ENCODE assay signal across 8 cellular contexts in the genomic region with DNA sequence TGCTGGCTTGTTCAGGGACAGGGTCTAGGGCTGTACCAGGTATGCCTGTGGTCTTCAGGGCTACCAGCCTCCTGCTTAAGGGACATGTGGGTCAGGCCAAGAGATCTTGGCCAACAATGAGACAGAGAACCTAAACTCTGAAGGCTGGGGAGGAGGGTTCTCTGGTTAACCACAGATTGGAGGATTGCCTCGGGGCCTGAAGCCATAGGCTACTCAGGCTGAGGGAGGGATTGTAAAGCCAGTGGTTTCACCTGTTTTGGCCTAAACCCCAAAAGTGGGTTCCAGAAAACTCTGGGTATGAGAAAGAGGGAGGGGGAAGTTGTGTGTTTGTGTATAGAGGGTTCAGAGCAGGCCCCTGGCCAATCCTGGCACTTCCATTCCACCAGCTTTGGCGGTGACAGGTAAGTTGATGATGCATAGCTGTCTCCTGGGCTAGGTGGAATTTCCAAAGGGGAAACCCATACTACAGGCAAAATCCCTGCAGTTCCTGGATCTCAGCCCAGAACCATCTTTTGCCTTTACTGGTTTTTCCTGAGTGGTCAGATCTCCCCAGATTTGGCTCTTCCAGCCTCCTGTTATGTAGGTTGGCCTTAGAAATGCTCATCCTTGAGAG. TPM values are rescaled to one million over a fixed set of nuclear protein-coding genes. Genes with fewer than 3 reads are reported as not detected.
DNase-seq lines count a peak whose midpoint lies in the region; ATAC-seq lines count a peak whose summit lies in the region.
"Had no signal": no experiment of that assay in that cellular context is flagged by ENCODE, and none has a peak within 500 bp of the region (broad histone marks: within the 10 kb centered on the region; RNA-seq: fewer than 3 reads in every experiment).

No MANE protein-coding gene starts in this region.

- H3K36me3 Mint-ChIP-seq in activated CD4-positive, alpha-beta memory T cell treated with anti-CD3 and anti-CD28 coated beads, Interleukin-2, amount 10 ng/mL, durations not matched to agents 7 days and 5 days (ENCODE audit: low read depth) = peaks cover 96% of the 10 kb centered on the region
- H3K36me3 Mint-ChIP-seq in stimulated activated memory B cell treated with anti-CD40 and anti-IgM and Interleukin-4, amounts not matched to agents 10 μg/mL and 1 μg/mL and 100 μg/mL, for 72 hours = peaks cover 73% of the 10 kb centered on the region

- intact Hi-C loops in right cardiac atrium (cut with DNase I) = no loop called here

- H3K4me3 ChIP-seq in right cardiac atrium (ENCODE audit: low read length) = no peak overlapping the region

- no peaks in the 10 kb centered on the region for H3K27me3 ChIP-seq in right cardiac atrium (ENCODE audit: control insufficient read depth, insufficient read depth)

- POLR2A ChIA-PET in activated CD4-positive, alpha-beta memory T cell treated with anti-CD3 and anti-CD28 coated beads, Interleukin-2, amount 10 ng/mL, durations not matched to agents 7 days and 5 days (lab: Charles Lee) = interaction anchor here (1.1 to 18.4 kb wide), 6 partner anchors 11 to 52 kb away, joined by 3 to 348 read pairs (median 6); a partner anchor contains a TSS

- CTCF ChIA-PET in activated CD4-positive, alpha-beta memory T cell treated with anti-CD3 and anti-CD28 coated beads, Interleukin-2, amount 10 ng/mL, durations not matched to agents 7 days and 5 days (lab: Charles Lee) = interaction anchor here (1.2 to 4.3 kb wide), 2 partner anchors 12 kb away, joined by 4 to 23 read pairs; a partner anchor contains a TSS

- no peak for ATAC-seq in right cardiac atrium
- no peak for ATAC-seq in stimulated activated memory B cell treated with anti-CD40 and anti-IgM and Interleukin-4, amounts not matched to agents 10 μg/mL and 1 μg/mL and 100 μg/mL, for 72 hours

- H3K27ac Mint-ChIP-seq in activated CD4-positive, alpha-beta memory T cell treated with anti-CD3 and anti-CD28 coated beads, Interleukin-2, amount 10 ng/mL, durations not matched to agents 7 days and 5 days = peak overlapping the region; percentile 98
- H3K27ac Mint-ChIP-seq in stimulated activated memory B cell treated with anti-CD40 and anti-IgM and Interleukin-4, amounts not matched to agents 10 μg/mL and 1 μg/mL and 100 μg/mL, for 72 hours = peak overlapping the region; percentile 94

- H3K4me1 Mint-ChIP-seq in activated CD4-positive, alpha-beta memory T cell treated with anti-CD3 and anti-CD28 coated beads, Interleukin-2, amount 10 ng/mL, durations not matched to agents 7 days and 5 days = peaks cover 72% of the 10 kb centered on the region
- peaks cover 47% of the 10 kb centered on the region for H3K4me1 Mint-ChIP-seq in stimulated activated memory B cell treated with anti-CD40 and anti-IgM and Interleukin-4, amounts not matched to agents 10 μg/mL and 1 μg/mL and 100 μg/mL, for 72 hours

- H3K27ac ChIP-seq in right cardiac atrium (ENCODE audit: low read length) (peak overlapping the region; percentile 96), substantia nigra (ENCODE audit: low read depth, low read length, poor library complexity, severe bottlenecking) (no peak overlapping the region)

- H3K9me3 Mint-ChIP-seq in activated CD4-positive, alpha-beta memory T cell treated with anti-CD3 and anti-CD28 coated beads, Interleukin-2, amount 10 ng/mL, durations not matched to agents 7 days and 5 days = no peaks in the 10 kb centered on the region
- no peaks in the 10 kb centered on the region for H3K9me3 Mint-ChIP-seq in stimulated activated memory B cell treated with anti-CD40 and anti-IgM and Interleukin-4, amounts not matched to agents 10 μg/mL and 1 μg/mL and 100 μg/mL, for 72 hours

- peaks cover 39% of the 10 kb centered on the region for H3K4me1 ChIP-seq in right cardiac atrium (ENCODE audit: control insufficient read depth, insufficient read depth, low read length)

- H3K27me3 Mint-ChIP-seq in activated CD4-positive, alpha-beta memory T cell treated with anti-CD3 and anti-CD28 coated beads, Interleukin-2, amount 10 ng/mL, durations not matched to agents 7 days and 5 days = no peaks in the 10 kb centered on the region
- H3K27me3 Mint-ChIP-seq in stimulated activated memory B cell treated with anti-CD40 and anti-IgM and Interleukin-4, amounts not matched to agents 10 μg/mL and 1 μg/mL and 100 μg/mL, for 72 hours = no peaks in the 10 kb centered on the region

- no peaks in the 10 kb centered on the region for H3K9me3 ChIP-seq in right cardiac atrium (ENCODE audit: control insufficient read depth, low read length)

- 80% methylated on average over 2 of the region's 2 CpGs for WGBS in right cardiac atrium

- DNase-seq in LHCN-M2 (ENCODE audit: low read depth) (peak; percentile 11), right cardiac atrium (no peak), C1 segment of cervical spinal cord (lab: John Stamatoyannopoulos, UW) (no peak), substantia nigra (lab: John Stamatoyannopoulos, UW) (no peak)
- no peak for DNase-seq in activated CD4-positive, alpha-beta memory T cell treated with anti-CD3 and anti-CD28 coated beads, Interleukin-2, amount 10 ng/mL, durations not matched to agents 7 days and 5 days
- DNase-seq in activated CD8-positive, alpha-beta memory T cell treated with anti-CD3 and anti-CD28 coated beads for 24 hours = no peak
- DNase-seq: NCI-H446 had no signal

- no peak overlapping the region for H3K4me3 Mint-ChIP-seq in activated CD4-positive, alpha-beta memory T cell treated with anti-CD3 and anti-CD28 coated beads, Interleukin-2, amount 10 ng/mL, durations not matched to agents 7 days and 5 days
- H3K4me3 Mint-ChIP-seq in stimulated activated memory B cell treated with anti-CD40 and anti-IgM and Interleukin-4, amounts not matched to agents 10 μg/mL and 1 μg/mL and 100 μg/mL, for 72 hours = no peak overlapping the region

RNA-seq across cellular contexts. Expression of a gene that starts 13.5 kb away (rescaled TPM):
- total RNA-seq in LHCN-M2 (2014; rRNA removed) (10.2 and 15.3 TPM in 2 replicates), right cardiac atrium (10 to 100 TPM; 17.9 to 22.2 (median 18.9) TPM)
- polyA plus RNA-seq in LHCN-M2 (2012) = 16.8 TPM
- 10 to 100 TPM; 43.0 to 43.4 TPM for total RNA-seq in activated CD4-positive, alpha-beta memory T cell treated with anti-CD3 and anti-CD28 coated beads, Interleukin-2, amount 10 ng/mL, durations not matched to agents 7 days and 5 days
- 12.2 TPM for polyA plus RNA-seq in right cardiac atrium

RNA-seq across cellular contexts. Expression of a gene that starts 32.3 kb away (rescaled TPM):
- total RNA-seq in LHCN-M2 (2014; rRNA removed) = 153 and 159 TPM in 2 replicates
- polyA plus RNA-seq in LHCN-M2 (2012) = 140 TPM
- 100 to 1,000 TPM; 373 to 398 TPM for total RNA-seq in activated CD4-positive, alpha-beta memory T cell treated with anti-CD3 and anti-CD28 coated beads, Interleukin-2, amount 10 ng/mL, durations not matched to agents 7 days and 5 days
- total RNA-seq in right cardiac atrium = 100 to 1,000 TPM; 134 to 152 (median 141) TPM
- 89.4 TPM for polyA plus RNA-seq in right cardiac atrium

RNA-seq across cellular contexts. Expression of a gene that starts 57.3 kb away (rescaled TPM):
- 11.6 and 11.7 TPM in 2 replicates for total RNA-seq in LHCN-M2 (2014; rRNA removed)
- polyA plus RNA-seq in LHCN-M2 (2012) = 36.1 TPM
- 100 to 1,000 TPM; 236 to 247 TPM for total RNA-seq in activated CD4-positive, alpha-beta memory T cell treated with anti-CD3 and anti-CD28 coated beads, Interleukin-2, amount 10 ng/mL, durations not matched to agents 7 days and 5 days
- total RNA-seq in right cardiac atrium = 10 to 100 TPM; 27.0 to 39.3 (median 33.3) TPM
- polyA plus RNA-seq in right cardiac atrium = 23.9 TPM

Comparison
In these comparisons a context has a peak if more than half of its experiments do, and no peak if none do; other contexts are left out.
1. RNA of a gene that starts 57.3 kb away (total RNA-seq): 236 to 247 TPM in activated CD4-positive, alpha-beta memory T cell treated with anti-CD3 and anti-CD28 coated beads, Interleukin-2, amount 10 ng/mL, durations not matched to agents 7 days and 5 days; 27.0 to 39.3 TPM in right cardiac atrium and 11.6 to 11.7 TPM in LHCN-M2; every median in the first group is over 4 times any median in the second.